ENCODE assay signal across 8 cellular contexts in the genomic region with DNA sequence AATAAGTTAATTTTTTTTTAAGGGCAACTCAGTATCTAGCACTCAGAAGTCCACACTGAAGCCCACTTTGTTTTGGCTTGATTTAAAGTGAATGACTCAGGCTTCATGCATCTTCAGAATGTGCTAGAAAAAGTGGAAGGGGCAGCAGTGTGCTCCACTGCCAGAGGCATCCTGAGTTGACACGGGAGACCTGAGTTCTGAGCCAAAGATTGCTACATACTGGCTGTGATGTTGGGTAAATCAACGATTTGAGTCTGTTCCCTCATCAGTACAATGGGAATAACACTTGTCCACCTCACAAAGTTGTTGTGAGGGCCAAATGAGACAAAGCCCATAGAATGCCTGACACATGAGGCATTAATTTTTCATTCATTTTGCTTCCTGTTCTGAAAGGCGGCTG. TPM values are rescaled to one million over a fixed set of nuclear protein-coding genes. Genes with fewer than 3 reads are reported as not detected.
DNase-seq lines count a peak whose midpoint lies in the region; ATAC-seq and TF ChIP-seq lines count a peak whose summit lies in the region.

No MANE protein-coding gene starts in this region.

- peaks cover 57% of the 10 kb centered on the region for H3K4me1 Mint-ChIP-seq in activated T-cell treated with anti-CD3 and anti-CD28 coated beads, Interleukin-2, amount 50 U/mL, for 72 hours (ENCODE audit: low read depth)
- peaks cover 40% of the 10 kb centered on the region for H3K4me1 Mint-ChIP-seq in activated T-helper 17 cell treated with anti-CD3 and anti-CD28 coated beads, Interleukin-2, amount 50 U/mL, for 72 hours

- H3K9me3 Mint-ChIP-seq in activated T-cell treated with anti-CD3 and anti-CD28 coated beads, Interleukin-2, amount 50 U/mL, for 72 hours, result no peaks in the 10 kb centered on the region
- H3K9me3 Mint-ChIP-seq in activated T-helper 17 cell treated with anti-CD3 and anti-CD28 coated beads, Interleukin-2, amount 50 U/mL, for 72 hours, result no peaks in the 10 kb centered on the region

- no peak for ATAC-seq in activated T-cell treated with anti-CD3 and anti-CD28 coated beads, Interleukin-2, amount 50 U/mL, for 72 hours (replicated peaks in 1 of 2)
- ATAC-seq in activated T-helper 17 cell treated with anti-CD3 and anti-CD28 coated beads, Interleukin-2, amount 50 U/mL, for 72 hours (replicated peaks), result no peak
- peak; percentile 69 to 73 for ATAC-seq in gastrocnemius medialis
- no peak for ATAC-seq in HG02588 (IDR thresholded peaks at IDR 0.05; ENCODE audit: unreplicated experiment)

- no peak for TF ChIP-seq CTCF in gastrocnemius medialis (IDR thresholded peaks at IDR 0.05 in 4 of 5, conservative IDR thresholded peaks at IDR 0.05 in 1 of 5)

- H3K36me3 ChIP-seq in gastrocnemius medialis, result peaks cover 0 to 59% of the 10 kb centered on the region in 2 donors

- no peaks in the 10 kb centered on the region for H3K27me3 Mint-ChIP-seq in activated T-cell treated with anti-CD3 and anti-CD28 coated beads, Interleukin-2, amount 50 U/mL, for 72 hours (ENCODE audit: low read depth)
- no peaks in the 10 kb centered on the region for H3K27me3 Mint-ChIP-seq in activated T-helper 17 cell treated with anti-CD3 and anti-CD28 coated beads, Interleukin-2, amount 50 U/mL, for 72 hours

- H3K27ac Mint-ChIP-seq in activated T-cell treated with anti-CD3 and anti-CD28 coated beads, Interleukin-2, amount 50 U/mL, for 72 hours, result peak overlapping the region; percentile 82
- H3K27ac Mint-ChIP-seq in activated T-helper 17 cell treated with anti-CD3 and anti-CD28 coated beads, Interleukin-2, amount 50 U/mL, for 72 hours, result peak overlapping the region; percentile 96

- TF ChIP-seq POLR2A in gastrocnemius medialis (IDR thresholded peaks at IDR 0.05), result no peak

- H3K9me3 ChIP-seq in gastrocnemius medialis, result no peaks in the 10 kb centered on the region

- H3K27ac ChIP-seq in gastrocnemius medialis, result peak overlapping the region; percentile 76 to 97 (median 80)

- H3K27me3 ChIP-seq in gastrocnemius medialis, result no peaks in the 10 kb centered on the region

- H3K4me1 ChIP-seq in gastrocnemius medialis, result peaks cover 24 to 35% of the 10 kb centered on the region in 2 donors

- H3K36me3 Mint-ChIP-seq in activated T-cell treated with anti-CD3 and anti-CD28 coated beads, Interleukin-2, amount 50 U/mL, for 72 hours (ENCODE audit: insufficient read depth in 2 of 2), result peaks cover 6 to 11% of the 10 kb centered on the region in 2 donors
- H3K36me3 Mint-ChIP-seq in activated T-helper 17 cell treated with anti-CD3 and anti-CD28 coated beads, Interleukin-2, amount 50 U/mL, for 72 hours (ENCODE audit: low read depth), result peaks cover 67% of the 10 kb centered on the region

- peak overlapping the region; percentile 55 to 61 for H3K4me3 Mint-ChIP-seq in activated T-cell treated with anti-CD3 and anti-CD28 coated beads, Interleukin-2, amount 50 U/mL, for 72 hours
- H3K4me3 Mint-ChIP-seq in activated T-helper 17 cell treated with anti-CD3 and anti-CD28 coated beads, Interleukin-2, amount 50 U/mL, for 72 hours, result peak overlapping the region; percentile 52

- in situ Hi-C loops in gastrocnemius medialis (cut with MboI; ENCODE audit: low sequenced_read_pairs in 4 of 4), result loop anchor here in 1 of 4 donors (25.0 kb wide), 1 partner anchor 918 kb away; the partner anchor contains the start of gene MRPS25

- no peak for DNase-seq in activated T-cell treated with anti-CD3 and anti-CD28 coated beads, Interleukin-2, amount 50 U/mL, for 72 hours
- DNase-seq in activated T-cell treated with anti-CD3 and anti-CD28 coated beads, Interleukin-2, amount 50 U/mL, for 1 hour, result no peak
- DNase-seq in cardiac septum (ENCODE audit: low spot score) (peak; percentile 62), gastrocnemius medialis (peak; percentile 58 to 75), HT-29 (ENCODE audit: low spot score) (no peak), amygdala (lab: John Stamatoyannopoulos, UW) (no peak)

- H3K4me3 ChIP-seq in gastrocnemius medialis, result no peak overlapping the region

- intact Hi-C loops in cardiac septum (cut with DNase I), result loop anchor here (1.0 kb wide), 1 partner anchor 34 kb away; the partner anchor contains the start of genes LSM3 and XPC
- intact Hi-C loops in gastrocnemius medialis (cut with DNase I; ENCODE audit: low total_unique reads), result no loop called here

RNA-seq across cellular contexts. Expression of gene TMEM43, which starts 19.0 kb away (rescaled TPM):
- 10 to 100 TPM; 38.4 to 39.9 TPM for total RNA-seq in activated T-cell treated with anti-CD3 and anti-CD28 coated beads, Interleukin-2, amount 50 U/mL, for 72 hours
- total RNA-seq in activated T-helper 17 cell treated with anti-CD3 and anti-CD28 coated beads, Interleukin-2, amount 50 U/mL, for 72 hours, result 10 to 100 TPM; 42.1 to 44.5 TPM
- total RNA-seq in cardiac septum (62.0 TPM), gastrocnemius medialis (100 to 1,000 TPM in 1 of 4 donors, 10 to 100 TPM in 3; 68.2 to 128 (median 78.6) TPM)
- total RNA-seq in HT-29 (2014; rRNA removed; shearing (Covaris generic)), result 22.1 and 23.1 TPM in 2 replicates

RNA-seq across cellular contexts. Expression of gene CHCHD4, which starts 19.2 kb away (rescaled TPM):
- total RNA-seq in activated T-cell treated with anti-CD3 and anti-CD28 coated beads, Interleukin-2, amount 50 U/mL, for 72 hours, result 10 to 100 TPM; 14.7 to 15.6 TPM
- total RNA-seq in activated T-helper 17 cell treated with anti-CD3 and anti-CD28 coated beads, Interleukin-2, amount 50 U/mL, for 72 hours, result 10 to 100 TPM; 11.6 to 27.6 TPM
- total RNA-seq in cardiac septum (23.0 TPM), gastrocnemius medialis (10 to 100 TPM; 16.2 to 49.4 (median 22.8) TPM)
- 11.7 and 15.1 TPM in 2 replicates for total RNA-seq in HT-29 (2014; rRNA removed; shearing (Covaris generic))

RNA-seq across cellular contexts. Expression of gene XPC, which starts 34.6 kb away (rescaled TPM):
- total RNA-seq in activated T-cell treated with anti-CD3 and anti-CD28 coated beads, Interleukin-2, amount 50 U/mL, for 72 hours, result 10 to 100 TPM; 48.4 to 61.0 TPM
- total RNA-seq in activated T-helper 17 cell treated with anti-CD3 and anti-CD28 coated beads, Interleukin-2, amount 50 U/mL, for 72 hours, result 10 to 100 TPM; 31.9 to 39.7 TPM
- total RNA-seq in cardiac septum (16.7 TPM), gastrocnemius medialis (10 to 100 TPM; 22.0 to 30.6 (median 27.0) TPM)
- 8.6 and 9.3 TPM in 2 replicates for total RNA-seq in HT-29 (2014; rRNA removed; shearing (Covaris generic))

RNA-seq across cellular contexts. Expression of gene LSM3, which starts 34.8 kb away (rescaled TPM):
- total RNA-seq in activated T-cell treated with anti-CD3 and anti-CD28 coated beads, Interleukin-2, amount 50 U/mL, for 72 hours, result 10 to 100 TPM; 12.4 to 14.3 TPM
- total RNA-seq in activated T-helper 17 cell treated with anti-CD3 and anti-CD28 coated beads, Interleukin-2, amount 50 U/mL, for 72 hours, result 10 to 100 TPM; 15.6 to 20.6 TPM
- total RNA-seq in cardiac septum (13.2 TPM), gastrocnemius medialis (10 to 100 TPM; 11.6 to 16.8 (median 14.2) TPM)
- total RNA-seq in HT-29 (2014; rRNA removed; shearing (Covaris generic)), result 7.1 and 7.4 TPM in 2 replicates

Comparison
In these comparisons a context has a peak if more than half of its experiments do, and no peak if none do; other contexts are left out.
1. ATAC-seq: peak in gastrocnemius medialis (2 of 2); none in activated T-cell treated with anti-CD3 and anti-CD28 coated beads, Interleukin-2, amount 50 U/mL, for 72 hours (0 of 2), activated T-helper 17 cell treated with anti-CD3 and anti-CD28 coated beads, Interleukin-2, amount 50 U/mL, for 72 hours (single experiment) and HG02588 (single experiment).
2. DNase-seq: peak in cardiac septum (single experiment) and gastrocnemius medialis (2 of 2); none in activated T-cell treated with anti-CD3 and anti-CD28 coated beads, Interleukin-2, amount 50 U/mL, for 72 hours (0 of 2), activated T-cell treated with anti-CD3 and anti-CD28 coated beads, Interleukin-2, amount 50 U/mL, for 1 hour (single experiment), HT-29 (single experiment) and amygdala (0 of 56).